In genomic region chrX:79287724-79288123, GRCh38 we compare ENCODE assay signal across 16 cellular contexts.
"Had no signal": no experiment of that assay in that cellular context is flagged by ENCODE, and none has a peak within 500 bp of the region (broad histone marks: within the 10 kb centered on the region; RNA-seq: fewer than 3 reads in every experiment).

No MANE protein-coding gene starts in this region.

- H3K36me3 Mint-ChIP-seq: WTC11 had no signal

- H3K9me3 Mint-ChIP-seq: WTC11 had no signal

- H3K4me3 Mint-ChIP-seq: activated CD8-positive, alpha-beta T cell treated with anti-CD3 and anti-CD28 coated beads, Interleukin-2, amount 10 ng/mL, durations not matched to agents 7 days and 5 days; nephron; WTC11 had no signal

- ATAC-seq: activated CD8-positive, alpha-beta T cell treated with anti-CD3 and anti-CD28 coated beads, Interleukin-2, amount 10 ng/mL, durations not matched to agents 7 days and 5 days; heart left ventricle; left cardiac atrium; pancreas; right cardiac atrium; stimulated activated naive CD8-positive, alpha-beta T cell treated with anti-CD3 and anti-CD28 coated beads, Interleukin-15, Interleukin-2, amounts not matched to agents 100 U/mL and 50 U/mL, for 24 hours; WTC11 had no signal

- H3K27ac Mint-ChIP-seq: activated CD8-positive, alpha-beta T cell treated with anti-CD3 and anti-CD28 coated beads, Interleukin-2, amount 10 ng/mL, durations not matched to agents 7 days and 5 days; nephron; WTC11 had no signal

- H3K4me1 Mint-ChIP-seq: nephron had no signal

- DNase-seq: activated CD4-positive, alpha-beta T cell treated with anti-CD3 and anti-CD28 coated beads for 4 hours; activated CD8-positive, alpha-beta T cell treated with anti-CD3 and anti-CD28 coated beads, Interleukin-2, amount 10 ng/mL, durations not matched to agents 7 days and 5 days; activated effector memory CD4-positive, alpha-beta T cell treated with anti-CD3 and anti-CD28 coated beads, Interleukin-2, amount 50 U/mL, for 16 hours; amygdala; heart left ventricle; left cardiac atrium; midbrain; pancreas; right cardiac atrium; SK-N-SH; stimulated activated CD4-positive, alpha-beta T cell treated with anti-CD3 and anti-CD28 coated beads, Interleukin-4, amount 100 ng/mL, for 24 hours; stimulated activated naive CD8-positive, alpha-beta T cell treated with anti-CD3 and anti-CD28 coated beads, Interleukin-15, Interleukin-2, amounts not matched to agents 100 U/mL and 50 U/mL, for 24 hours; T1000; upper lobe of left lung had no signal
